In genomic region chrX:34365482-34365881, GRCh38 we compare ENCODE assay signal across 12 cellular contexts.
DNase-seq lines count a peak whose midpoint lies in the region; ATAC-seq and TF ChIP-seq lines count a peak whose summit lies in the region.
"Had no signal": no experiment of that assay in that cellular context is flagged by ENCODE, and none has a peak within 500 bp of the region (broad histone marks: within the 10 kb centered on the region; RNA-seq: fewer than 3 reads in every experiment).

No MANE protein-coding gene starts in this region.

- no peak for DNase-seq in AG09309 (ENCODE audit: low read depth)
- DNase-seq in HPDE6-E6E7 (ENCODE audit: extremely low spot score): peak; percentile 3
- peak; percentile 26 for DNase-seq in astrocyte of the cerebellum (ENCODE audit: low read depth)
- peak; percentile 18 for DNase-seq in kidney tubule cell (ENCODE audit: low spot score)
- DNase-seq in erythroblast (lab: John Stamatoyannopoulos, UW): no peak
- DNase-seq in activated T-helper 2 cell treated with anti-CD3 and anti-CD28 coated beads, Interferon-gamma antibody, Interleukin-2, Interleukin-4, amounts not matched to agents 10 μg/mL and 5 μg/mL and 100 μg/mL, durations not matched to agents 14 hours and 24 hours and 36 hours (ENCODE audit: low spot score): no peak
- no peak for DNase-seq in NCI-H1436 (lab: John Stamatoyannopoulos, UW)
- DNase-seq: activated CD4-positive, alpha-beta T cell treated with anti-CD3 and anti-CD28 coated beads, Interleukin-2, amount 50 U/mL, for 4 hours; GOT3; NCI-H1092; retina had no signal

- no peaks in the 10 kb centered on the region for H3K4me1 Mint-ChIP-seq in activated T-helper 2 cell treated with anti-CD3 and anti-CD28 coated beads, Interferon-gamma antibody, Interleukin-2, Interleukin-4, amounts not matched to agents 10 μg/mL and 5 μg/mL and 100 μg/mL, durations not matched to agents 14 hours and 24 hours and 36 hours (ENCODE audit: low read depth)

- H3K9me3 Mint-ChIP-seq in activated T-helper 2 cell treated with anti-CD3 and anti-CD28 coated beads, Interferon-gamma antibody, Interleukin-2, Interleukin-4, amounts not matched to agents 10 μg/mL and 5 μg/mL and 100 μg/mL, durations not matched to agents 14 hours and 24 hours and 36 hours: peaks cover 4% of the 10 kb centered on the region

- H3K27me3 Mint-ChIP-seq in activated T-helper 2 cell treated with anti-CD3 and anti-CD28 coated beads, Interferon-gamma antibody, Interleukin-2, Interleukin-4, amounts not matched to agents 10 μg/mL and 5 μg/mL and 100 μg/mL, durations not matched to agents 14 hours and 24 hours and 36 hours (ENCODE audit: low read depth): no peaks in the 10 kb centered on the region

- TF ChIP-seq POLR2A in erythroblast (IDR thresholded peaks at IDR 0.05; ENCODE audit: low read length): no peak

- in situ Hi-C loops in astrocyte of the cerebellum (cut with HindIII; ENCODE audit: low sequenced_read_pairs): no loop called here

- H3K27ac Mint-ChIP-seq in activated T-helper 2 cell treated with anti-CD3 and anti-CD28 coated beads, Interferon-gamma antibody, Interleukin-2, Interleukin-4, amounts not matched to agents 10 μg/mL and 5 μg/mL and 100 μg/mL, durations not matched to agents 14 hours and 24 hours and 36 hours: no peak overlapping the region

- no peaks in the 10 kb centered on the region for H3K36me3 Mint-ChIP-seq in activated T-helper 2 cell treated with anti-CD3 and anti-CD28 coated beads, Interferon-gamma antibody, Interleukin-2, Interleukin-4, amounts not matched to agents 10 μg/mL and 5 μg/mL and 100 μg/mL, durations not matched to agents 14 hours and 24 hours and 36 hours (ENCODE audit: low read depth)

- no peak overlapping the region for H3K4me3 Mint-ChIP-seq in activated T-helper 2 cell treated with anti-CD3 and anti-CD28 coated beads, Interferon-gamma antibody, Interleukin-2, Interleukin-4, amounts not matched to agents 10 μg/mL and 5 μg/mL and 100 μg/mL, durations not matched to agents 14 hours and 24 hours and 36 hours (ENCODE audit: low read depth)

- H3K4me3 ChIP-seq in AG09309 (ENCODE audit: control insufficient read depth, low read depth, low read length) (no peak overlapping the region), astrocyte of the cerebellum (ENCODE audit: low read depth, low read length) (no peak overlapping the region)

- ATAC-seq in GM18873 (IDR thresholded peaks at IDR 0.05; ENCODE audit: low FRiP score, unreplicated experiment): no peak

- TF ChIP-seq CTCF in AG09309 (IDR thresholded peaks at IDR 0.05; ENCODE audit: control insufficient read depth, insufficient read depth, low read depth, low read length, missing control alignments): peak; percentile 31
- peak; percentile 42 for TF ChIP-seq CTCF in astrocyte of the cerebellum (IDR thresholded peaks at IDR 0.05; ENCODE audit: low read depth, low read length, missing control alignments)

- intact Hi-C loops in activated T-helper 2 cell treated with anti-CD3 and anti-CD28 coated beads, Interferon-gamma antibody, Interleukin-2, Interleukin-4, amounts not matched to agents 10 μg/mL and 5 μg/mL and 100 μg/mL, durations not matched to agents 14 hours and 24 hours and 36 hours (cut with micrococcal nuclease): no loop called here

Comparison
In these comparisons a context has a peak if more than half of its experiments do, and no peak if none do; other contexts are left out.
1. DNase-seq: peak in HPDE6-E6E7 (single experiment), astrocyte of the cerebellum (single experiment) and kidney tubule cell (single experiment); none in AG09309 (single experiment), erythroblast (0 of 2), activated T-helper 2 cell treated with anti-CD3 and anti-CD28 coated beads, Interferon-gamma antibody, Interleukin-2, Interleukin-4, amounts not matched to agents 10 μg/mL and 5 μg/mL and 100 μg/mL, durations not matched to agents 14 hours and 24 hours and 36 hours (single experiment) and NCI-H1436 (single experiment).